ENCODE assay signal across 13 cellular contexts in the genomic region with DNA sequence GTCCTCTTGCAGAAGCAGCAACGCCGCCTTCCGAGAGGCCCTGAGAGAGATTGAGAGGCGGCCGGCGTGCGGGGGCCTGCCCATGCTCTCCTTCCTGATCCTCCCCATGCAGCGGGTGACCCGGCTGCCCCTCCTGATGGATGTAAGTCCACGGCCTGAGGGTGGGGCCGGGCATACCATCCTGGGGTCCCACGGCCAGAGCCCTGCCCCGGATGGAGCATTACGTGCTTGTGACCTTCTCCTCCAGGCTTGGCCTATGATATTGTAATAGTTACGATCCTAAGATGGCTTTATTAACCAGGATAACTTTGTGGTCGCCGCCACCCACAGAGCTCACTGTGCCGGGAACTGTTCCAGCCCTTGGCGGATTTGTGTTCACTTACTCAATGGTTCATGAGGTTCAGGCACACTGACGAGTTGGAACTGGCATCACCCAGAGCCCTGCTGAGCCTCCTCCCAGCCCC. TPM values are rescaled to one million over a fixed set of nuclear protein-coding genes. Genes with fewer than 3 reads are reported as not detected.
A peak's percentile ranks its signal among the peaks of the same experiment; 100 is the strongest.
DNase-seq lines count a peak whose midpoint lies in the region; ATAC-seq, FAIRE-seq and TF ChIP-seq lines count a peak whose summit lies in the region.
"Had no signal": no experiment of that assay in that cellular context is flagged by ENCODE, and none has a peak within 500 bp of the region (broad histone marks: within the 10 kb centered on the region; RNA-seq: fewer than 3 reads in every experiment).

No MANE protein-coding gene starts in this region.

- H3K36me3 ChIP-seq in esophagus (ENCODE audit: control insufficient read depth in 2 of 2, insufficient read depth in 2 of 2, low read length in 1 of 2) (peaks cover 0 to 22% of the 10 kb centered on the region in 2 donors), BE2C (no peaks in the 10 kb centered on the region)
- H3K36me3 ChIP-seq: ascending aorta, left lung had no signal

- H3K4me1 ChIP-seq in esophagus (ENCODE audit: control insufficient read depth in 2 of 2, insufficient read depth in 2 of 2, low read length in 1 of 2) (peaks cover 5 to 32% of the 10 kb centered on the region in 2 donors), BE2C (peaks cover 3% of the 10 kb centered on the region; the same call in 1 of the 2 replicates)
- H3K4me1 ChIP-seq: ascending aorta had no signal

- 45 to 67% methylated on average over 20 of the region's 20 CpGs for WGBS in esophagus, 2 donors

- no peaks in the 10 kb centered on the region for H3K27me3 ChIP-seq in esophagus (ENCODE audit: control insufficient read depth in 1 of 2, insufficient read depth in 2 of 2, low read length in 2 of 2)
- no peaks in the 10 kb centered on the region for H3K27me3 ChIP-seq in BE2C

- no peak for TF ChIP-seq CTCF in BE2C (IDR thresholded peaks at IDR 0.05; ENCODE audit: low read depth, low read length)

- H3K4me3 ChIP-seq in esophagus (ENCODE audit: low read depth in 1 of 2, low read length in 2 of 2) (no peak overlapping the region), BE2C (ENCODE audit: low read depth, low read length) (no peak overlapping the region)
- H3K4me3 ChIP-seq: ascending aorta, left lung had no signal

- peak; percentile 90 for DNase-seq in Daoy (ENCODE audit: low read depth)
- peak; percentile 82 for DNase-seq in RCC 7860 (ENCODE audit: low spot score)
- peak; percentile 37 for DNase-seq in renal cortical epithelial cell (ENCODE audit: low read depth)
- no peak for DNase-seq in activated T-cell treated with anti-CD3 and anti-CD28 coated beads for 4 hours
- no peak for DNase-seq in BE2C
- DNase-seq in DMS53 treated with DMSO at 0.1 percent for 48 hours (lab: John Stamatoyannopoulos, UW; ENCODE audit: unreplicated experiment), result no peak
- DNase-seq: erythroblast, NCI-H2029 had no signal

- FAIRE-seq in RCC 7860 (lab: Jason Lieb, UNC), result peak; percentile 74
- FAIRE-seq: TTC549 had no signal

- H3K27ac ChIP-seq in esophagus (ENCODE audit: low read depth in 2 of 2, low read length in 1 of 2), result peak overlapping the region; percentile 38 to 73
- H3K27ac ChIP-seq: ascending aorta, left lung had no signal

- ATAC-seq in HG03342 (IDR thresholded peaks at IDR 0.05; ENCODE audit: unreplicated experiment), result no peak
- ATAC-seq: left lung had no signal

- no peaks in the 10 kb centered on the region for H3K9me3 ChIP-seq in esophagus (ENCODE audit: control insufficient read depth in 2 of 2, insufficient read depth in 1 of 2, low read depth in 1 of 2, low read length in 1 of 2)
- H3K9me3 ChIP-seq in BE2C, result no peaks in the 10 kb centered on the region
- H3K9me3 ChIP-seq: ascending aorta, left lung had no signal

RNA-seq across cellular contexts. Expression of a gene that starts 18.9 kb away (rescaled TPM):
- total RNA-seq in Daoy (2014; rRNA removed; shearing (Covaris generic)), result 4.7 and 10.9 TPM in 2 replicates
- 10 to 100 TPM; 14.2 to 20.6 TPM for polyA plus RNA-seq in esophagus
- 6.4 and 15.5 TPM in 2 replicates for total RNA-seq in renal cortical epithelial cell
- polyA plus RNA-seq in BE2C (2012; ENCODE audit: insufficient read depth, insufficient read length, low read depth), result 4.8 TPM
- total RNA-seq: ascending aorta had no signal

Comparison
In these comparisons a context has a peak if more than half of its experiments do, and no peak if none do; other contexts are left out.
1. DNase-seq: peak in Daoy (single experiment), RCC 7860 (single experiment) and renal cortical epithelial cell (single experiment); none in activated T-cell treated with anti-CD3 and anti-CD28 coated beads for 4 hours (single experiment), BE2C (single experiment) and DMS53 treated with DMSO at 0.1 percent for 48 hours (single experiment).